In genomic region chrX:9405635-9406034, GRCh38 we compare ENCODE assay signal across 7 cellular contexts. TPM values are rescaled to one million over a fixed set of nuclear protein-coding genes. Genes with fewer than 3 reads are reported as not detected.
A peak's percentile ranks its signal among the peaks of the same experiment; 100 is the strongest.
DNase-seq lines count a peak whose midpoint lies in the region; ATAC-seq, FAIRE-seq and TF ChIP-seq lines count a peak whose summit lies in the region.
"Not testable (repeated sequence)": the region's sequence is repeated elsewhere in the genome, so short reads cannot be mapped to it uniquely, and the experiment has no call there.

No MANE protein-coding gene starts in this region.

- H3K27me3 ChIP-seq in colonic mucosa, pancreas: not testable (repeated sequence)

- 83 to 88% methylated on average over 8 of the region's 9 CpGs for WGBS in pancreas, 2 donors

- DNase-seq in GM10266 (ENCODE audit: extremely low spot score) (peak; percentile 2), T-helper 9 cell (peak; percentile 4), colonic mucosa (peak; percentile 44), glomerular visceral epithelial cell (ENCODE audit: extremely low spot score) (peak; percentile 5), lung microvascular endothelial cell (ENCODE audit: low read depth in 2 of 2) (peak; percentile 17 to 20), pancreas (peak in 2 of 6 donors; percentile 16 to 36)
- DNase-seq in activated naive CD8-positive, alpha-beta T cell treated with anti-CD3 and anti-CD28 coated beads, Interleukin-2, amount 50 U/mL, for 24 hours: peak; percentile 2

- intact Hi-C loops in colonic mucosa (cut with DNase I); pancreas (cut with DNase I): not testable (repeated sequence)

- not testable (repeated sequence) for TF ChIP-seq CTCF in GM10266 (IDR thresholded peaks at IDR 0.05; ENCODE audit: control insufficient read depth, insufficient read depth, low read depth, missing control alignments); colonic mucosa (IDR thresholded peaks at IDR 0.05); pancreas (IDR thresholded peaks at IDR 0.05)

- H3K27me3 Mint-ChIP-seq in activated naive CD8-positive, alpha-beta T cell treated with anti-CD3 and anti-CD28 coated beads, Interleukin-2, amount 50 U/mL, for 24 hours: not testable (repeated sequence)

- H3K27ac ChIP-seq in colonic mucosa, pancreas: not testable (repeated sequence)

- H3K36me3 ChIP-seq in colonic mucosa, pancreas: not testable (repeated sequence)

- not testable (repeated sequence) for H3K4me3 Mint-ChIP-seq in activated naive CD8-positive, alpha-beta T cell treated with anti-CD3 and anti-CD28 coated beads, Interleukin-2, amount 50 U/mL, for 24 hours

- H3K9me3 ChIP-seq in colonic mucosa, pancreas: not testable (repeated sequence)

- H3K9ac ChIP-seq in colonic mucosa (ENCODE audit: low read depth in 2 of 2, low read length in 2 of 2): not testable (repeated sequence)

- not testable (repeated sequence) for H3K36me3 Mint-ChIP-seq in activated naive CD8-positive, alpha-beta T cell treated with anti-CD3 and anti-CD28 coated beads, Interleukin-2, amount 50 U/mL, for 24 hours (ENCODE audit: low read depth)

- H3K27ac Mint-ChIP-seq in activated naive CD8-positive, alpha-beta T cell treated with anti-CD3 and anti-CD28 coated beads, Interleukin-2, amount 50 U/mL, for 24 hours: not testable (repeated sequence)

- FAIRE-seq in pancreas (lab: Jason Lieb, UNC): peak; percentile 93

- not testable (repeated sequence) for H3K4me3 ChIP-seq in colonic mucosa, pancreas

- not testable (repeated sequence) for H3K4me1 Mint-ChIP-seq in activated naive CD8-positive, alpha-beta T cell treated with anti-CD3 and anti-CD28 coated beads, Interleukin-2, amount 50 U/mL, for 24 hours

- not testable (repeated sequence) for ATAC-seq in activated naive CD8-positive, alpha-beta T cell treated with anti-CD3 and anti-CD28 coated beads, Interleukin-2, amount 50 U/mL, for 24 hours; pancreas

- H3K4me1 ChIP-seq in colonic mucosa, pancreas: not testable (repeated sequence)

- not testable (repeated sequence) for H3K9me3 Mint-ChIP-seq in activated naive CD8-positive, alpha-beta T cell treated with anti-CD3 and anti-CD28 coated beads, Interleukin-2, amount 50 U/mL, for 24 hours

RNA-seq across cellular contexts. Expression of gene TBL1X, which starts 59.2 kb away (rescaled TPM):
- total RNA-seq in colonic mucosa (10 to 100 TPM; 16.3 to 18.9 TPM), lung microvascular endothelial cell (5.7 and 7.5 TPM in 2 replicates), pancreas (10 to 100 TPM in 3 of 6 donors, 1 to 10 TPM in 3; 6.7 to 16.6 (median 10.3) TPM)
- polyA plus RNA-seq in pancreas: 1 to 10 TPM; 2.4 to 7.7 TPM
